23 cellular contexts compared by ENCODE assay signal in the genomic region with DNA sequence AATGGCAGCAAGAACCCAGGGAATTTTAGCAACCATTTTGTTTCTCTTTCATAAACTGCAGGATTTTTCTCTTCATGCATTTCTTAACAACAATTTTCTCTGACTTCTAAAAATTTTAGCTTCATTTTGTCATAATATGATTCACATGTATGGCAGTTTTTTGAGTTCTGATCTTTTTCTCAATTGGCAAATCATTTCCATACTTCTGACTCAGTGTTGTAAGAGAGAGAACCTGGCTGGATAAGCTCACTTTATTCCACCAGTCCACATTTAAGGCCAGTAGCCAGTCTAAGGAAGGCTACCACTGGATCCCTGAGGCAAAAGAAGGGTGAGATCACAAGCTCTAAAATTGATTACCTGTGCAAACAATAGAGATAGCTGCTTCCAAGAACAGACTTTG. TPM values are rescaled to one million over a fixed set of nuclear protein-coding genes. Genes with fewer than 3 reads are reported as not detected.
"Had no signal": no experiment of that assay in that cellular context is flagged by ENCODE, and none has a peak within 500 bp of the region (broad histone marks: within the 10 kb centered on the region; RNA-seq: fewer than 3 reads in every experiment).

No MANE protein-coding gene starts in this region.

- H3K36me3 ChIP-seq: cardiac muscle cell, right atrium auricular region, thoracic aorta, upper lobe of right lung had no signal

- FAIRE-seq: frontal cortex, small intestine had no signal

- H3K27me3 ChIP-seq: cardiac muscle cell, dorsolateral prefrontal cortex, right atrium auricular region, upper lobe of right lung had no signal

- H3K27me3 Mint-ChIP-seq: activated CD8-positive, alpha-beta memory T cell treated with anti-CD3 and anti-CD28 coated beads, Interleukin-2, amount 10 ng/mL, durations not matched to agents 7 days and 5 days; activated naive CD8-positive, alpha-beta T cell treated with anti-CD3 and anti-CD28 coated beads, Interleukin-2, amount 50 U/mL, for 24 hours; progenitor cell of endocrine pancreas had no signal

- H3K27ac Mint-ChIP-seq: activated CD8-positive, alpha-beta memory T cell treated with anti-CD3 and anti-CD28 coated beads, Interleukin-2, amount 10 ng/mL, durations not matched to agents 7 days and 5 days; activated naive CD4-positive, alpha-beta T cell treated with anti-CD3 and anti-CD28 coated beads for 36 hours; activated naive CD8-positive, alpha-beta T cell treated with anti-CD3 and anti-CD28 coated beads, Interleukin-2, amount 50 U/mL, for 24 hours; activated T-helper 2 cell treated with anti-CD3 and anti-CD28 coated beads, Interferon-gamma antibody, Interleukin-2, Interleukin-4, amounts not matched to agents 10 μg/mL and 5 μg/mL and 100 μg/mL, durations not matched to agents 14 hours and 24 hours and 36 hours; endodermal cell; natural killer cell; progenitor cell of endocrine pancreas; stimulated activated naive CD8-positive, alpha-beta T cell treated with anti-CD3 and anti-CD28 coated beads, Interleukin-15, Interleukin-2, amounts not matched to agents 100 ng/mL and 50 ng/mL, for 24 hours had no signal

- H3K4me3 ChIP-seq: cardiac muscle cell, dorsolateral prefrontal cortex, right atrium auricular region, thoracic aorta, upper lobe of right lung had no signal

- DNase-seq: activated CD4-positive, alpha-beta T cell treated with anti-CD3 and anti-CD28 coated beads, Interleukin-2, amount 50 U/mL, for 4 hours; activated CD8-positive, alpha-beta memory T cell treated with anti-CD3 and anti-CD28 coated beads, Interleukin-2, amount 10 ng/mL, durations not matched to agents 7 days and 5 days; activated naive CD4-positive, alpha-beta T cell treated with anti-CD3 and anti-CD28 coated beads for 36 hours; activated naive CD8-positive, alpha-beta T cell treated with anti-CD3 and anti-CD28 coated beads, Interleukin-2, amount 50 U/mL, for 24 hours; activated T-cell treated with anti-CD3 and anti-CD28 coated beads, Interleukin-2, amount 50 U/mL, for 1 hour; dorsolateral prefrontal cortex; endodermal cell; erythroblast; head of caudate nucleus; mesendoderm; natural killer cell; small intestine; T-helper 1 cell; T1000; upper lobe of right lung had no signal

- H3K4me3 Mint-ChIP-seq: activated CD8-positive, alpha-beta memory T cell treated with anti-CD3 and anti-CD28 coated beads, Interleukin-2, amount 10 ng/mL, durations not matched to agents 7 days and 5 days; activated naive CD4-positive, alpha-beta T cell treated with anti-CD3 and anti-CD28 coated beads for 36 hours; activated naive CD8-positive, alpha-beta T cell treated with anti-CD3 and anti-CD28 coated beads, Interleukin-2, amount 50 U/mL, for 24 hours; endodermal cell; natural killer cell; stimulated activated naive CD8-positive, alpha-beta T cell treated with anti-CD3 and anti-CD28 coated beads, Interleukin-15, Interleukin-2, amounts not matched to agents 100 ng/mL and 50 ng/mL, for 24 hours had no signal

- H3K27ac ChIP-seq: cardiac muscle cell, dorsolateral prefrontal cortex, right atrium auricular region, thoracic aorta, upper lobe of right lung had no signal

- H3K4me1 ChIP-seq: right atrium auricular region, upper lobe of right lung had no signal

- H3K4me1 Mint-ChIP-seq: activated CD8-positive, alpha-beta memory T cell treated with anti-CD3 and anti-CD28 coated beads, Interleukin-2, amount 10 ng/mL, durations not matched to agents 7 days and 5 days; activated naive CD8-positive, alpha-beta T cell treated with anti-CD3 and anti-CD28 coated beads, Interleukin-2, amount 50 U/mL, for 24 hours; endodermal cell; natural killer cell had no signal

- H3K36me3 Mint-ChIP-seq: activated CD8-positive, alpha-beta memory T cell treated with anti-CD3 and anti-CD28 coated beads, Interleukin-2, amount 10 ng/mL, durations not matched to agents 7 days and 5 days had no signal

- ATAC-seq: activated CD4-positive, CD25-positive, alpha-beta regulatory T cell treated with anti-CD3 and anti-CD28 coated beads, Interleukin-2, amount 50 U/mL, for 24 hours; activated CD8-positive, alpha-beta memory T cell treated with anti-CD3 and anti-CD28 coated beads, Interleukin-2, amount 10 ng/mL, durations not matched to agents 7 days and 5 days; activated naive CD8-positive, alpha-beta T cell treated with anti-CD3 and anti-CD28 coated beads, Interleukin-2, amount 50 U/mL, for 24 hours; natural killer cell; upper lobe of right lung had no signal

RNA-seq across cellular contexts. Expression of a gene that starts 42.8 kb away (rescaled TPM):
- total RNA-seq: activated naive CD4-positive, alpha-beta T cell treated with anti-CD3 and anti-CD28 coated beads for 36 hours; endodermal cell; natural killer cell had no signal
